In genomic region chrX:69285401-69285871, GRCh38 we compare ENCODE assay signal across 8 cellular contexts.
DNase-seq lines count a peak whose midpoint lies in the region; TF ChIP-seq lines count a peak whose summit lies in the region.

No MANE protein-coding gene starts in this region.

- H3K9me3 ChIP-seq in OCI-LY7 (ENCODE audit: low read length) = no peaks in the 10 kb centered on the region
- no peaks in the 10 kb centered on the region for H3K9me3 ChIP-seq in esophagus squamous epithelium
- H3K9me3 ChIP-seq in neuron (ENCODE audit: low read length) = no peaks in the 10 kb centered on the region

- TF ChIP-seq CTCF in C4-2B (conservative IDR thresholded peaks at IDR 0.05) (0 out of 2 replicates have a peak, but pooled peaks have one; percentile 0), OCI-LY7 (conservative IDR thresholded peaks at IDR 0.05; ENCODE audit: low read length) (no peak), esophagus squamous epithelium (IDR thresholded peaks at IDR 0.05) (no peak)

- H3K36me3 Mint-ChIP-seq in activated CD4-positive, alpha-beta memory T cell treated with anti-CD3 and anti-CD28 coated beads for 36 hours = no peaks in the 10 kb centered on the region

- intact Hi-C loops in OCI-LY7 (cut with micrococcal nuclease; ENCODE audit: unreplicated experiment) (loop anchor here (5.0 kb wide), 1 partner anchor 458 kb away; the partner anchor contains the start of gene EFNB1), esophagus squamous epithelium (cut with DNase I) (loop anchor here (5.0 kb wide), 1 partner anchor 463 kb away; no protein-coding TSS in a partner anchor)
- intact Hi-C loops in activated CD4-positive, alpha-beta memory T cell treated with anti-CD3 and anti-CD28 coated beads for 36 hours (cut with micrococcal nuclease) = loop anchor here (10.0 kb wide), 2 partner anchors 61 to 1091 kb away; no protein-coding TSS in a partner anchor

- H3K27me3 Mint-ChIP-seq in activated CD4-positive, alpha-beta memory T cell treated with anti-CD3 and anti-CD28 coated beads for 36 hours = no peaks in the 10 kb centered on the region

- peak overlapping the region; percentile 55 for H3K4me2 ChIP-seq in OCI-LY7 (ENCODE audit: low read length)

- H3K36me3 ChIP-seq in OCI-LY7 (ENCODE audit: insufficient read depth, low read length) (no peaks in the 10 kb centered on the region), esophagus squamous epithelium (no peaks in the 10 kb centered on the region), neuron (ENCODE audit: insufficient read depth, low read length) (no peaks in the 10 kb centered on the region)

- H3K79me2 ChIP-seq in OCI-LY7 (ENCODE audit: insufficient read depth, low read depth, low read length) = no peaks in the 10 kb centered on the region

- BruUV-seq in OCI-LY7 (replicated peaks; lab: Mats Ljungman, UMichigan) = no TSS peak

- CTCF ChIA-PET in OCI-LY7 (lab: Charles Lee; ENCODE audit: unreplicated experiment) = no interaction called here
- CTCF ChIA-PET in activated CD4-positive, alpha-beta memory T cell treated with anti-CD3 and anti-CD28 coated beads for 36 hours (lab: Charles Lee) = interaction anchor here (0.9 to 1.5 kb wide), 2 partner anchors 10 to 463 kb away, joined by 4 to 6 read pairs; no protein-coding TSS in a partner anchor

- no peaks in the 10 kb centered on the region for H4K20me1 ChIP-seq in OCI-LY7 (ENCODE audit: insufficient read depth, low read length)

- H3K4me3 ChIP-seq in OCI-LY7 (ENCODE audit: low read depth, low read length, poor library complexity, severe bottlenecking) (peak overlapping the region; percentile 38), esophagus squamous epithelium (peak overlapping the region; percentile 18 to 61 (median 44)), neuron (ENCODE audit: low read length) (peak overlapping the region; percentile 9)

- H3K27ac ChIP-seq in C4-2B = no peak overlapping the region
- no peak overlapping the region for H3K27ac ChIP-seq in OCI-LY7 (ENCODE audit: low read depth, low read length, poor library complexity, severe bottlenecking)
- peak overlapping the region in 3 of 4 donors; percentile 43 to 54 (median 49) for H3K27ac ChIP-seq in esophagus squamous epithelium

- H3K27me3 ChIP-seq in esophagus squamous epithelium (peaks cover 0 to 4% (median 0%) of the 10 kb centered on the region in 4 donors), neuron (ENCODE audit: insufficient read depth, low read length) (peaks cover 9% of the 10 kb centered on the region)

- peak overlapping the region; percentile 31; the same call in 1 of the 2 replicates for H2AFZ ChIP-seq in OCI-LY7 (ENCODE audit: low read length)
- H2AFZ ChIP-seq in neuron (ENCODE audit: low read depth, low read length) = no peak overlapping the region

- no peaks in the 10 kb centered on the region for H3K4me1 Mint-ChIP-seq in activated CD4-positive, alpha-beta memory T cell treated with anti-CD3 and anti-CD28 coated beads for 36 hours (ENCODE audit: low read depth)

- H3K27ac Mint-ChIP-seq in activated CD4-positive, alpha-beta memory T cell treated with anti-CD3 and anti-CD28 coated beads for 36 hours = no peak overlapping the region

- no peaks in the 10 kb centered on the region for H3K9me3 Mint-ChIP-seq in activated CD4-positive, alpha-beta memory T cell treated with anti-CD3 and anti-CD28 coated beads for 36 hours

- DNase-seq in OCI-LY7 (ENCODE audit: low spot score) (no peak), esophagus squamous epithelium (lab: John Stamatoyannopoulos, UW) (no peak), COLO829 (ENCODE audit: low spot score) (no peak), NCI-H2081 treated with DMSO at 0.1 percent for 48 hours (lab: John Stamatoyannopoulos, UW) (no peak), NCI-H345 (lab: John Stamatoyannopoulos, UW) (no peak)
- no peak for DNase-seq in activated CD4-positive, alpha-beta memory T cell treated with anti-CD3 and anti-CD28 coated beads for 36 hours

- WGBS in esophagus squamous epithelium, 2 donors = 5 to 34% methylated on average over 3 to 5 of the region's 10 CpGs

- H3K4me1 ChIP-seq in OCI-LY7 (ENCODE audit: insufficient read depth, low read length, poor library complexity, severe bottlenecking) = no peaks in the 10 kb centered on the region
- peaks cover 6 to 30% (median 11%) of the 10 kb centered on the region in 3 donors for H3K4me1 ChIP-seq in esophagus squamous epithelium
- peaks cover 6% of the 10 kb centered on the region for H3K4me1 ChIP-seq in neuron (ENCODE audit: insufficient read depth, low read length)

- no peaks in the 10 kb centered on the region for H3K9me2 ChIP-seq in OCI-LY7 (ENCODE audit: insufficient read depth, low read length)

- H3K4me3 Mint-ChIP-seq in activated CD4-positive, alpha-beta memory T cell treated with anti-CD3 and anti-CD28 coated beads for 36 hours = no peak overlapping the region

- POLR2A ChIA-PET in OCI-LY7 (lab: Charles Lee) = interaction anchor here (0.6 kb wide), 1 partner anchor 11 kb away, joined by 3 read pairs; no protein-coding TSS in a partner anchor
- POLR2A ChIA-PET in activated CD4-positive, alpha-beta memory T cell treated with anti-CD3 and anti-CD28 coated beads for 36 hours (lab: Charles Lee) = interaction anchor here (1.7 kb wide), 1 partner anchor 458 kb away, joined by 4 read pairs; no protein-coding TSS in a partner anchor

- TF ChIP-seq POLR2A in esophagus squamous epithelium (IDR thresholded peaks at IDR 0.05) = no peak

Comparison
In these comparisons a context has a peak if more than half of its experiments do, and no peak if none do; other contexts are left out.
1. H3K27ac ChIP-seq: peak in esophagus squamous epithelium (3 of 4); none in C4-2B (single experiment) and OCI-LY7 (single experiment).
2. Peak in every context shown above with its lines, with median percentiles within 50 percentile points of each other: H3K4me3 ChIP-seq.